Comparison of ENCODE assay signal across 24 cellular contexts in genomic region chr2:169714699-169715098, GRCh38. TPM values are rescaled to one million over a fixed set of nuclear protein-coding genes. Genes with fewer than 3 reads are reported as not detected.
DNase-seq lines count a peak whose midpoint lies in the region; ATAC-seq and TF ChIP-seq lines count a peak whose summit lies in the region.
"Had no signal": no experiment of that assay in that cellular context is flagged by ENCODE, and none has a peak within 500 bp of the region (broad histone marks: within the 10 kb centered on the region; RNA-seq: fewer than 3 reads in every experiment).

No MANE protein-coding gene starts in this region.

- in situ Hi-C loops in Panc1 (cut with HindIII; ENCODE audit: low pct_unique_long_range_greater_than_20kb, low sequenced_read_pairs), result no loop called here

- H3K27me3 Mint-ChIP-seq in activated CD4-positive, alpha-beta memory T cell treated with anti-CD3 and anti-CD28 coated beads, Interleukin-2, amount 10 ng/mL, durations not matched to agents 7 days and 5 days, result no peaks in the 10 kb centered on the region
- H3K27me3 Mint-ChIP-seq in activated CD8-positive, alpha-beta T cell treated with anti-CD3 and anti-CD28 coated beads, Interleukin-2, amount 10 ng/mL, durations not matched to agents 7 days and 5 days (ENCODE audit: low read depth), result no peaks in the 10 kb centered on the region
- no peaks in the 10 kb centered on the region for H3K27me3 Mint-ChIP-seq in activated naive CD8-positive, alpha-beta T cell treated with anti-CD3 and anti-CD28 coated beads, Interleukin-2, amount 50 U/mL, for 24 hours
- H3K27me3 Mint-ChIP-seq: activated CD8-positive, alpha-beta T cell treated with anti-CD3 and anti-CD28 coated beads for 36 hours had no signal

- no peak for TF ChIP-seq CTCF in BE2C (IDR thresholded peaks at IDR 0.05; ENCODE audit: low read depth, low read length)
- no peak for TF ChIP-seq CTCF in Panc1 (IDR thresholded peaks at IDR 0.05)

- peaks cover 5% of the 10 kb centered on the region for H3K9me3 Mint-ChIP-seq in activated CD4-positive, alpha-beta memory T cell treated with anti-CD3 and anti-CD28 coated beads, Interleukin-2, amount 10 ng/mL, durations not matched to agents 7 days and 5 days
- H3K9me3 Mint-ChIP-seq in stimulated activated effector memory CD8-positive, alpha-beta T cell treated with anti-CD3 and anti-CD28 coated beads, Interleukin-12 subunit alpha, Interleukin-12 subunit beta, amount 100 ng/mL, for 72 hours, result no peaks in the 10 kb centered on the region
- H3K9me3 Mint-ChIP-seq in activated CD8-positive, alpha-beta T cell treated with anti-CD3 and anti-CD28 coated beads, Interleukin-2, amount 10 ng/mL, durations not matched to agents 7 days and 5 days (ENCODE audit: insufficient read depth), result no peaks in the 10 kb centered on the region
- no peaks in the 10 kb centered on the region for H3K9me3 Mint-ChIP-seq in activated naive CD8-positive, alpha-beta T cell treated with anti-CD3 and anti-CD28 coated beads, Interleukin-2, amount 50 U/mL, for 24 hours
- H3K9me3 Mint-ChIP-seq: activated CD8-positive, alpha-beta T cell treated with anti-CD3 and anti-CD28 coated beads for 36 hours had no signal

- POLR2A ChIA-PET in Panc1 (lab: Charles Lee), result no interaction called here
- POLR2A ChIA-PET in activated CD4-positive, alpha-beta memory T cell treated with anti-CD3 and anti-CD28 coated beads, Interleukin-2, amount 10 ng/mL, durations not matched to agents 7 days and 5 days (lab: Charles Lee), result no interaction called here
- POLR2A ChIA-PET in activated CD8-positive, alpha-beta T cell treated with anti-CD3 and anti-CD28 coated beads, Interleukin-2, amount 10 ng/mL, durations not matched to agents 7 days and 5 days (lab: Charles Lee), result no interaction called here

- H3K4me1 Mint-ChIP-seq in activated CD4-positive, alpha-beta memory T cell treated with anti-CD3 and anti-CD28 coated beads, Interleukin-2, amount 10 ng/mL, durations not matched to agents 7 days and 5 days, result peaks cover 8% of the 10 kb centered on the region
- H3K4me1 Mint-ChIP-seq in stimulated activated effector memory CD8-positive, alpha-beta T cell treated with anti-CD3 and anti-CD28 coated beads, Interleukin-12 subunit alpha, Interleukin-12 subunit beta, amount 100 ng/mL, for 72 hours, result peaks cover 5% of the 10 kb centered on the region
- H3K4me1 Mint-ChIP-seq in activated CD8-positive, alpha-beta T cell treated with anti-CD3 and anti-CD28 coated beads, Interleukin-2, amount 10 ng/mL, durations not matched to agents 7 days and 5 days (ENCODE audit: low read depth), result peaks cover 28% of the 10 kb centered on the region
- no peaks in the 10 kb centered on the region for H3K4me1 Mint-ChIP-seq in activated naive CD8-positive, alpha-beta T cell treated with anti-CD3 and anti-CD28 coated beads, Interleukin-2, amount 50 U/mL, for 24 hours
- H3K4me1 Mint-ChIP-seq: neural progenitor cell had no signal

- intact Hi-C loops in Panc1 (cut with micrococcal nuclease; ENCODE audit: unreplicated experiment), result no loop called here

- H3K36me3 Mint-ChIP-seq in activated CD4-positive, alpha-beta memory T cell treated with anti-CD3 and anti-CD28 coated beads, Interleukin-2, amount 10 ng/mL, durations not matched to agents 7 days and 5 days (ENCODE audit: low read depth), result no peaks in the 10 kb centered on the region
- no peaks in the 10 kb centered on the region for H3K36me3 Mint-ChIP-seq in stimulated activated effector memory CD8-positive, alpha-beta T cell treated with anti-CD3 and anti-CD28 coated beads, Interleukin-12 subunit alpha, Interleukin-12 subunit beta, amount 100 ng/mL, for 72 hours
- H3K36me3 Mint-ChIP-seq in activated CD8-positive, alpha-beta T cell treated with anti-CD3 and anti-CD28 coated beads, Interleukin-2, amount 10 ng/mL, durations not matched to agents 7 days and 5 days (ENCODE audit: low read depth), result peaks cover 2% of the 10 kb centered on the region
- no peaks in the 10 kb centered on the region for H3K36me3 Mint-ChIP-seq in activated naive CD8-positive, alpha-beta T cell treated with anti-CD3 and anti-CD28 coated beads, Interleukin-2, amount 50 U/mL, for 24 hours (ENCODE audit: low read depth)
- H3K36me3 Mint-ChIP-seq: CD14-positive monocyte had no signal

- no TSS peak for BruUV-seq in Panc1 (replicated peaks; lab: Mats Ljungman, UMichigan)

- ATAC-seq in Panc1, result peak; percentile 13; the same call in 1 of the 2 replicates
- no peak for ATAC-seq in stimulated activated effector memory CD8-positive, alpha-beta T cell treated with anti-CD3 and anti-CD28 coated beads, Interleukin-12 subunit alpha, Interleukin-12 subunit beta, amount 100 ng/mL, for 72 hours
- ATAC-seq in activated CD8-positive, alpha-beta T cell treated with anti-CD3 and anti-CD28 coated beads, Interleukin-2, amount 10 ng/mL, durations not matched to agents 7 days and 5 days, result no peak
- ATAC-seq in activated naive CD8-positive, alpha-beta T cell treated with anti-CD3 and anti-CD28 coated beads, Interleukin-2, amount 50 U/mL, for 24 hours, result no peak
- ATAC-seq: activated CD8-positive, alpha-beta T cell treated with anti-CD3 and anti-CD28 coated beads for 36 hours had no signal

- H3K9me3 ChIP-seq in BE2C (no peaks in the 10 kb centered on the region), Panc1 (ENCODE audit: control insufficient read depth, insufficient read depth, low read depth, low read length) (no peaks in the 10 kb centered on the region)
- H3K9me3 ChIP-seq: psoas muscle had no signal

- H3K4me1 ChIP-seq in BE2C, result peaks cover 13% of the 10 kb centered on the region
- H3K4me1 ChIP-seq in Panc1 (ENCODE audit: control insufficient read depth, insufficient read depth, low read length), result peaks cover 14% of the 10 kb centered on the region; the same call in 1 of the 2 replicates
- H3K4me1 ChIP-seq: neural progenitor cell had no signal

- H3K4me3 Mint-ChIP-seq in activated CD4-positive, alpha-beta memory T cell treated with anti-CD3 and anti-CD28 coated beads, Interleukin-2, amount 10 ng/mL, durations not matched to agents 7 days and 5 days, result no peak overlapping the region
- no peak overlapping the region for H3K4me3 Mint-ChIP-seq in stimulated activated effector memory CD8-positive, alpha-beta T cell treated with anti-CD3 and anti-CD28 coated beads, Interleukin-12 subunit alpha, Interleukin-12 subunit beta, amount 100 ng/mL, for 72 hours
- H3K4me3 Mint-ChIP-seq in activated CD8-positive, alpha-beta T cell treated with anti-CD3 and anti-CD28 coated beads, Interleukin-2, amount 10 ng/mL, durations not matched to agents 7 days and 5 days, result no peak overlapping the region
- no peak overlapping the region for H3K4me3 Mint-ChIP-seq in activated naive CD8-positive, alpha-beta T cell treated with anti-CD3 and anti-CD28 coated beads, Interleukin-2, amount 50 U/mL, for 24 hours
- H3K4me3 Mint-ChIP-seq: activated CD8-positive, alpha-beta T cell treated with anti-CD3 and anti-CD28 coated beads for 36 hours; GM23338; neural progenitor cell had no signal

- H3K36me3 ChIP-seq in BE2C (no peaks in the 10 kb centered on the region), Panc1 (ENCODE audit: control insufficient read depth, insufficient read depth, low read length) (no peaks in the 10 kb centered on the region)
- H3K36me3 ChIP-seq: neural progenitor cell had no signal

- no peak overlapping the region for H3K27ac ChIP-seq in Panc1 (ENCODE audit: low read length)
- H3K27ac ChIP-seq: neural progenitor cell, psoas muscle had no signal

- CTCF ChIA-PET in Panc1 (lab: Charles Lee), result interaction anchor here (0.6 kb wide), 1 partner anchor 146 kb away, joined by 4 read pairs; no protein-coding TSS in a partner anchor
- CTCF ChIA-PET in activated CD4-positive, alpha-beta memory T cell treated with anti-CD3 and anti-CD28 coated beads, Interleukin-2, amount 10 ng/mL, durations not matched to agents 7 days and 5 days (lab: Charles Lee), result no interaction called here
- CTCF ChIA-PET in activated CD8-positive, alpha-beta T cell treated with anti-CD3 and anti-CD28 coated beads, Interleukin-2, amount 10 ng/mL, durations not matched to agents 7 days and 5 days (lab: Charles Lee), result no interaction called here

- DNase-seq in BE2C (no peak), Panc1 (ENCODE audit: low read depth, low spot score) (no peak), globus pallidus (ENCODE audit: low spot score) (peak; percentile 78), putamen (ENCODE audit: low spot score) (peak; percentile 68)
- no peak for DNase-seq in activated CD4-positive, alpha-beta memory T cell treated with anti-CD3 and anti-CD28 coated beads, Interleukin-2, amount 10 ng/mL, durations not matched to agents 7 days and 5 days
- DNase-seq in stimulated activated effector memory CD8-positive, alpha-beta T cell treated with anti-CD3 and anti-CD28 coated beads, Interleukin-12 subunit alpha, Interleukin-12 subunit beta, amount 100 ng/mL, for 72 hours (ENCODE audit: low spot score in 2 of 2), result no peak
- no peak for DNase-seq in activated CD8-positive, alpha-beta T cell treated with anti-CD3 and anti-CD28 coated beads, Interleukin-2, amount 10 ng/mL, durations not matched to agents 7 days and 5 days
- no peak for DNase-seq in activated naive CD8-positive, alpha-beta T cell treated with anti-CD3 and anti-CD28 coated beads, Interleukin-2, amount 50 U/mL, for 24 hours
- DNase-seq: ACHN; activated CD4-positive, CD25-positive, alpha-beta regulatory T cell treated with anti-CD3 and anti-CD28 coated beads, Interleukin-2, amount 50 U/mL, for 72 hours; activated CD8-positive, alpha-beta T cell treated with anti-CD3 and anti-CD28 coated beads for 36 hours; activated effector memory CD4-positive, alpha-beta T cell treated with anti-CD3 and anti-CD28 coated beads, Interleukin-2, amount 50 U/mL, for 16 hours; activated T-cell treated with anti-CD3 and anti-CD28 coated beads for 4 hours; KG1; left ventricle myocardium superior; NCI-H1436 treated with DMSO at 0.1 percent for 48 hours; NCI-H2107; psoas muscle; SHP77; stimulated activated CD4-positive, alpha-beta T cell treated with anti-CD3 and anti-CD28 coated beads, Interleukin-1b, Interleukin-23, amount 100 ng/mL, for 48 hours; SW 1271 had no signal

- H3K27ac Mint-ChIP-seq in activated CD4-positive, alpha-beta memory T cell treated with anti-CD3 and anti-CD28 coated beads, Interleukin-2, amount 10 ng/mL, durations not matched to agents 7 days and 5 days, result no peak overlapping the region
- H3K27ac Mint-ChIP-seq in stimulated activated effector memory CD8-positive, alpha-beta T cell treated with anti-CD3 and anti-CD28 coated beads, Interleukin-12 subunit alpha, Interleukin-12 subunit beta, amount 100 ng/mL, for 72 hours, result no peak overlapping the region
- no peak overlapping the region for H3K27ac Mint-ChIP-seq in activated CD8-positive, alpha-beta T cell treated with anti-CD3 and anti-CD28 coated beads, Interleukin-2, amount 10 ng/mL, durations not matched to agents 7 days and 5 days
- H3K27ac Mint-ChIP-seq in activated naive CD8-positive, alpha-beta T cell treated with anti-CD3 and anti-CD28 coated beads, Interleukin-2, amount 50 U/mL, for 24 hours, result no peak overlapping the region
- H3K27ac Mint-ChIP-seq: activated CD8-positive, alpha-beta T cell treated with anti-CD3 and anti-CD28 coated beads for 36 hours; GM23338; neural progenitor cell had no signal

- peak overlapping the region; percentile 59 for H3K4me3 ChIP-seq in BE2C (ENCODE audit: low read depth, low read length)
- no peak overlapping the region for H3K4me3 ChIP-seq in Panc1 (ENCODE audit: low read depth in 2 of 2, low read length in 2 of 2)
- H3K4me3 ChIP-seq: GM23338, neural progenitor cell had no signal

- H3K27me3 ChIP-seq in BE2C (no peaks in the 10 kb centered on the region), Panc1 (ENCODE audit: control insufficient read depth, insufficient read depth, low read length) (no peaks in the 10 kb centered on the region)
- H3K27me3 ChIP-seq: neural progenitor cell had no signal

RNA-seq across cellular contexts. Expression of gene KLHL23, which starts 18.9 kb away (rescaled TPM):
- 9.6 TPM for polyA plus RNA-seq in BE2C (2012; ENCODE audit: insufficient read depth, insufficient read length, low read depth)
- total RNA-seq in Panc1 (2021; ENCODE audit: unreplicated experiment), result 9.5 TPM
- 5.5 TPM for polyA plus RNA-seq in Panc1 (2012; ENCODE audit: insufficient read length)
- 1 to 10 TPM; 2.3 to 2.8 TPM for total RNA-seq in activated CD4-positive, alpha-beta memory T cell treated with anti-CD3 and anti-CD28 coated beads, Interleukin-2, amount 10 ng/mL, durations not matched to agents 7 days and 5 days
- 1 to 10 TPM; 6.7 to 7.4 TPM for total RNA-seq in activated CD8-positive, alpha-beta T cell treated with anti-CD3 and anti-CD28 coated beads, Interleukin-2, amount 10 ng/mL, durations not matched to agents 7 days and 5 days

RNA-seq across cellular contexts. Expression of gene PHOSPHO2, which starts 20.4 kb away (rescaled TPM):
- polyA plus RNA-seq in BE2C (2012; ENCODE audit: insufficient read depth, insufficient read length, low read depth), result 2.5 TPM
- total RNA-seq in Panc1 (2021; ENCODE audit: unreplicated experiment), result 6.2 TPM
- 4.0 TPM for polyA plus RNA-seq in Panc1 (2012; ENCODE audit: insufficient read length)
- total RNA-seq in activated CD4-positive, alpha-beta memory T cell treated with anti-CD3 and anti-CD28 coated beads, Interleukin-2, amount 10 ng/mL, durations not matched to agents 7 days and 5 days, result 1 to 10 TPM; 2.8 to 3.4 TPM
- 1 to 10 TPM; 3.2 to 4.2 TPM for total RNA-seq in activated CD8-positive, alpha-beta T cell treated with anti-CD3 and anti-CD28 coated beads, Interleukin-2, amount 10 ng/mL, durations not matched to agents 7 days and 5 days

RNA-seq across cellular contexts. Expression of gene CFAP210, which starts 20.5 kb away (rescaled TPM):
- polyA plus RNA-seq in BE2C (2012; ENCODE audit: insufficient read depth, insufficient read length, low read depth), result 0.79 TPM
- total RNA-seq in Panc1 (2021; ENCODE audit: unreplicated experiment), result 0.23 TPM
- polyA plus RNA-seq in Panc1 (2012; ENCODE audit: insufficient read length), result 0.27 TPM
- not detected for total RNA-seq in activated CD4-positive, alpha-beta memory T cell treated with anti-CD3 and anti-CD28 coated beads, Interleukin-2, amount 10 ng/mL, durations not matched to agents 7 days and 5 days
- not detected for total RNA-seq in activated CD8-positive, alpha-beta T cell treated with anti-CD3 and anti-CD28 coated beads, Interleukin-2, amount 10 ng/mL, durations not matched to agents 7 days and 5 days
- total RNA-seq: activated CD8-positive, alpha-beta T cell treated with anti-CD3 and anti-CD28 coated beads for 36 hours; GM23338; left ventricle myocardium superior; psoas muscle had no signal
- polyA plus RNA-seq: CD14-positive monocyte had no signal

Comparison
In these comparisons a context has a peak if more than half of its experiments do, and no peak if none do; other contexts are left out.
1. DNase-seq: peak in globus pallidus (single experiment) and putamen (single experiment); none in BE2C (single experiment), Panc1 (single experiment), activated CD4-positive, alpha-beta memory T cell treated with anti-CD3 and anti-CD28 coated beads, Interleukin-2, amount 10 ng/mL, durations not matched to agents 7 days and 5 days (single experiment), stimulated activated effector memory CD8-positive, alpha-beta T cell treated with anti-CD3 and anti-CD28 coated beads, Interleukin-12 subunit alpha, Interleukin-12 subunit beta, amount 100 ng/mL, for 72 hours (0 of 2), activated CD8-positive, alpha-beta T cell treated with anti-CD3 and anti-CD28 coated beads, Interleukin-2, amount 10 ng/mL, durations not matched to agents 7 days and 5 days (single experiment) and activated naive CD8-positive, alpha-beta T cell treated with anti-CD3 and anti-CD28 coated beads, Interleukin-2, amount 50 U/mL, for 24 hours (single experiment).